In the genomic region with DNA sequence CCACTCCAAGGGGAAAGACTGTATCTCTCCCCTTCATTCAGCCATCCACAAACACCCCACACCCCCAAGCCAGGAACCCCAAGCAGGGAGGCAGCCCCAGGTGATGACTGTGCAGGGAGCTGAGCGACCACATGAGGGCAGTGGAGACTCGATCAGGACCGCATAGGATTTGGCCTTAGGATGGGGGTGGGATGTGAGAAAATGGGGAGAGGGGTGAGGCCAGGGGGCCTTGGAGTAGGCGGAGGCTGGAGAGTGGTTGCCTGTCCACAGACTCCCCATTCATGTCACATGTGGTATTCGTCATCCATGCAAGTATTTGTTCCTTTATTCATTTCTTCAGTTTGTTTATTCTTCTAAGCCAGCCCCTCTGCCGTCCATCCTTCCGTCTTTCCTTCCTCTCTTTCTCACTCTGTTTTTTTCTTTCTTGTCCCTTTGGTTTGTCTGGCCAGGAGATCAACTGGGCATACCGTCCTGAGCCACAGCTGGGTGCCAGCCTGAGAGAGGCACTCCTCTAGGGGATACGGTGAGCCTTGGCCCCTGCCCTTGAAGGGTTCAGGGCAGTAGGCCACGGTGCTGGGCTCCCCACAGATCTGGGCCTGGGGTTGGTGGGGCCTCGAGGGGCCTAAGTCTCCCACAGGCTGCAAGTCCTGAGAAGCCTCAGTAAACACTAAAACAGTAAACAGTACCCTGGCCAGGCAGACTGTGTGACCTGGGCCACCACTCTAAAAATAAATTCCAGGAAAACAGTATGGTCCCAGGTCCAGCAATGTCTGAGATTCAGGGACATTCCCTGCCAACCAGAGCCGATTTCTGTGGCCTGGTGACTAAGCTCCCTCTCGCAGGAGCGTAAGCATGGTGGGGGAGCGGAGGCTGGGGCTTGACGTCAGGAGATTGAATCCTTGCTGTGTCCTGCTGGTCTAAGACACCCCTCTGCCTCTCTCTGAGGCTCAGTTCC, we compare ENCODE assay signal across 8 cellular contexts. TPM values are rescaled to one million over a fixed set of nuclear protein-coding genes. Genes with fewer than 3 reads are reported as not detected.
DNase-seq lines count a peak whose midpoint lies in the region; ATAC-seq and TF ChIP-seq lines count a peak whose summit lies in the region.

No MANE protein-coding gene starts in this region.

- H3K36me3 ChIP-seq in suprapubic skin, result no peaks in the 10 kb centered on the region

- DNase-seq in SIG-M5 treated with dmso at 0.1 percent for 504 hours (lab: John Stamatoyannopoulos, UW; ENCODE audit: unreplicated experiment) (peak; percentile 43), SIG-M5 (lab: John Stamatoyannopoulos, UW) (no peak), NAMALWA (ENCODE audit: low spot score) (peak; percentile 62), WTC11 (ENCODE audit: low spot score) (peak; percentile 83), endothelial cell (ENCODE audit: low spot score) (peak; percentile 63), mesothelial cell of epicardium (ENCODE audit: low spot score in 2 of 2, unreplicated experiment in 2 of 2) (no peak), suprapubic skin (ENCODE audit: low spot score in 2 of 2) (no peak)

- no peak overlapping the region for H3K27ac ChIP-seq in suprapubic skin

- no peak overlapping the region for H3K4me3 ChIP-seq in suprapubic skin

- no peaks in the 10 kb centered on the region; the same call in 1 of the 2 replicates for H3K27me3 Mint-ChIP-seq in WTC11 (ENCODE audit: low read depth)
- H3K27me3 Mint-ChIP-seq in endothelial cell (ENCODE audit: unreplicated experiment), result peaks cover 6% of the 10 kb centered on the region
- no peaks in the 10 kb centered on the region for H3K27me3 Mint-ChIP-seq in mesothelial cell of epicardium (ENCODE audit: low read depth)

- H3K27me3 ChIP-seq in suprapubic skin, result no peaks in the 10 kb centered on the region

- peak; percentile 72 for ATAC-seq in WTC11
- no peak for ATAC-seq in HG03378 (IDR thresholded peaks at IDR 0.05; ENCODE audit: unreplicated experiment)

- no peak for TF ChIP-seq POLR2A in suprapubic skin (IDR thresholded peaks at IDR 0.05)

- CTCF ChIA-PET in WTC11 (lab: Charles Lee), result interaction anchor here (0.5 to 5.7 kb wide), 22 partner anchors 10 to 787 kb away, joined by 3 to 82 read pairs (median 5); a partner anchor contains a TSS

- H3K36me3 Mint-ChIP-seq in WTC11 (no peaks in the 10 kb centered on the region), endothelial cell (ENCODE audit: low read depth, unreplicated experiment) (no peaks in the 10 kb centered on the region), mesothelial cell of epicardium (no peaks in the 10 kb centered on the region)

- no peaks in the 10 kb centered on the region for H3K9me3 Mint-ChIP-seq in WTC11
- H3K9me3 Mint-ChIP-seq in endothelial cell (ENCODE audit: unreplicated experiment), result no peaks in the 10 kb centered on the region
- H3K9me3 Mint-ChIP-seq in mesothelial cell of epicardium, result no peaks in the 10 kb centered on the region

- POLR2A ChIA-PET in WTC11 (lab: Charles Lee), result interaction anchor here (0.7 kb wide), 1 partner anchor 19 kb away, joined by 5 read pairs; no protein-coding TSS in a partner anchor

- H3K4me1 Mint-ChIP-seq in WTC11 (peaks cover 23% of the 10 kb centered on the region), endothelial cell (ENCODE audit: unreplicated experiment) (peaks cover 4% of the 10 kb centered on the region), mesothelial cell of epicardium (peaks cover 24% of the 10 kb centered on the region)

- H3K4me1 ChIP-seq in suprapubic skin, result peaks cover 49% of the 10 kb centered on the region

- H3K4me3 Mint-ChIP-seq in WTC11 (no peak overlapping the region), endothelial cell (ENCODE audit: unreplicated experiment) (no peak overlapping the region), mesothelial cell of epicardium (no peak overlapping the region)

- H3K9me3 ChIP-seq in suprapubic skin, result no peaks in the 10 kb centered on the region

- no peak overlapping the region for H3K27ac Mint-ChIP-seq in WTC11
- peak overlapping the region; percentile 57 for H3K27ac Mint-ChIP-seq in endothelial cell (ENCODE audit: unreplicated experiment)
- peak overlapping the region; percentile 77 for H3K27ac Mint-ChIP-seq in mesothelial cell of epicardium

- peak; percentile 49 for TF ChIP-seq CTCF in WTC11 (IDR thresholded peaks at IDR 0.05)
- peak; percentile 52 for TF ChIP-seq CTCF in endothelial cell (IDR thresholded peaks at IDR 0.05; ENCODE audit: unreplicated experiment)
- TF ChIP-seq CTCF in mesothelial cell of epicardium (IDR thresholded peaks at IDR 0.05; ENCODE audit: unreplicated experiment), result peak; percentile 51
- peak; percentile 49 to 68 for TF ChIP-seq CTCF in suprapubic skin (IDR thresholded peaks at IDR 0.05)

- 47% methylated on average over 14 of the region's 16 CpGs for WGBS in suprapubic skin

- TF ChIP-seq EP300 in suprapubic skin (IDR thresholded peaks at IDR 0.05), result no peak

TF ChIP-seq in WTC11, 78 proteins besides CTCF, POLR2A, EP300 and RAD21:
- no peak for TF ChIP-seq NFYB (CRISPR knock-in tag; conservative IDR thresholded peaks at IDR 0.05; ENCODE audit: low read depth)
- TF ChIP-seq, protein P1, sequence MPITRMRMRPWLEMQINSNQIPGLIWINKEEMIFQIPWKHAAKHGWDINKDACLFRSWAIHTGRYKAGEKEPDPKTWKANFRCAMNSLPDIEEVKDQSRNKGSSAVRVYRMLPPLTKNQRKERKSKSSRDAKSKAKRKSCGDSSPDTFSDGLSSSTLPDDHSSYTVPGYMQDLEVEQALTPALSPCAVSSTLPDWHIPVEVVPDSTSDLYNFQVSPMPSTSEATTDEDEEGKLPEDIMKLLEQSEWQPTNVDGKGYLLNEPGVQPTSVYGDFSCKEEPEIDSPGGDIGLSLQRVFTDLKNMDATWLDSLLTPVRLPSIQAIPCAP (CRISPR knock-in tag; IDR thresholded peaks at IDR 0.05), result no peak
- TF ChIP-seq GABPB1 (CRISPR knock-in tag; IDR thresholded peaks at IDR 0.05), result 0 out of 2 replicates have a peak, but pooled peaks have one; percentile 0
- no peak for TF ChIP-seq SOX15 (CRISPR knock-in tag; IDR thresholded peaks at IDR 0.05)

RNA-seq across cellular contexts. Expression of a gene that starts 2.5 kb away (rescaled TPM):
- total RNA-seq in WTC11 (2021) (13.1 to 16.3 TPM (median 15.9 TPM) in 3 replicates), endothelial cell (ENCODE audit: unreplicated experiment) (10.5 TPM), mesothelial cell of epicardium (19.1 to 20.7 TPM (median 19.5 TPM) in 3 replicates), suprapubic skin (10 to 100 TPM; 25.1 to 95.5 (median 65.9) TPM)

RNA-seq across cellular contexts. Expression of a gene that starts 31.2 kb away (rescaled TPM):
- total RNA-seq in WTC11 (2021), result 4.6 to 7.3 TPM (median 7.1 TPM) in 3 replicates
- 0.82 TPM for total RNA-seq in endothelial cell (ENCODE audit: unreplicated experiment)
- 0.24 to 0.40 TPM (median 0.34 TPM) in 3 replicates for total RNA-seq in mesothelial cell of epicardium
- 1 to 10 TPM in 1 of 4 donors, under 1 TPM in 3; 0.38 to 1.1 (median 0.53) TPM for total RNA-seq in suprapubic skin

Comparison
In these comparisons a context has a peak if more than half of its experiments do, and no peak if none do; other contexts are left out.
1. DNase-seq: peak in SIG-M5 treated with dmso at 0.1 percent for 504 hours (single experiment), NAMALWA (single experiment), WTC11 (single experiment) and endothelial cell (single experiment); none in SIG-M5 (single experiment), mesothelial cell of epicardium (0 of 2) and suprapubic skin (0 of 2).
2. Peak in every context shown above with its lines, with median percentiles within 50 percentile points of each other: CTCF ChIP-seq.